In genomic region chrX:56762220-56762619, GRCh38 we compare ENCODE assay signal across 11 cellular contexts. TPM values are rescaled to one million over a fixed set of nuclear protein-coding genes. Genes with fewer than 3 reads are reported as not detected.
DNase-seq lines count a peak whose midpoint lies in the region; ATAC-seq and TF ChIP-seq lines count a peak whose summit lies in the region.
"Had no signal": no experiment of that assay in that cellular context is flagged by ENCODE, and none has a peak within 500 bp of the region (broad histone marks: within the 10 kb centered on the region; RNA-seq: fewer than 3 reads in every experiment).

No MANE protein-coding gene starts in this region.

- peak overlapping the region; percentile 55 to 70 for H3K4me3 Mint-ChIP-seq in stimulated activated naive B cell treated with anti-CD40 and anti-IgM and Interleukin-4, amounts not matched to agents 10 μg/mL and 1 μg/mL and 100 μg/mL, for 72 hours

- ATAC-seq in HG02678 (IDR thresholded peaks at IDR 0.05; ENCODE audit: unreplicated experiment) (peak; percentile 38), HG03439 (IDR thresholded peaks at IDR 0.05; ENCODE audit: unreplicated experiment) (no peak), heart right ventricle (no peak)
- ATAC-seq in stimulated activated naive B cell treated with anti-CD40 and anti-IgM and Interleukin-4, amounts not matched to agents 10 μg/mL and 1 μg/mL and 100 μg/mL, for 72 hours (replicated peaks) = peak; percentile 40 to 63
- ATAC-seq: left lobe of liver had no signal

- peak overlapping the region; percentile 94 for H3K27ac Mint-ChIP-seq in stimulated activated naive B cell treated with anti-CD40 and anti-IgM and Interleukin-4, amounts not matched to agents 10 μg/mL and 1 μg/mL and 100 μg/mL, for 72 hours

- peaks cover 0 to 48% (median 17%) of the 10 kb centered on the region in 9 donors for H3K4me1 ChIP-seq in heart right ventricle

- no peak overlapping the region for H3K4me3 ChIP-seq in heart right ventricle
- H3K4me3 ChIP-seq: skin epidermis had no signal

- H3K9me3 ChIP-seq in heart right ventricle = no peaks in the 10 kb centered on the region

- H3K27me3 ChIP-seq in heart right ventricle = peaks cover 0 to 16% (median 0%) of the 10 kb centered on the region in 7 donors

- H3K36me3 Mint-ChIP-seq in stimulated activated naive B cell treated with anti-CD40 and anti-IgM and Interleukin-4, amounts not matched to agents 10 μg/mL and 1 μg/mL and 100 μg/mL, for 72 hours = peaks cover 7 to 8% of the 10 kb centered on the region in 2 donors

- no peaks in the 10 kb centered on the region for H3K27me3 Mint-ChIP-seq in stimulated activated naive B cell treated with anti-CD40 and anti-IgM and Interleukin-4, amounts not matched to agents 10 μg/mL and 1 μg/mL and 100 μg/mL, for 72 hours

- peaks cover 49 to 63% of the 10 kb centered on the region in 2 donors for H3K4me1 Mint-ChIP-seq in stimulated activated naive B cell treated with anti-CD40 and anti-IgM and Interleukin-4, amounts not matched to agents 10 μg/mL and 1 μg/mL and 100 μg/mL, for 72 hours

- peak; percentile 54 for DNase-seq in activated CD8-positive, alpha-beta memory T cell treated with anti-CD3 and anti-CD28 coated beads for 24 hours
- no peak for DNase-seq in activated CD8-positive, alpha-beta memory T cell treated with anti-CD3 and anti-CD28 coated beads, Interleukin-2, amount 50 U/mL, for 4 hours
- peak; percentile 45 for DNase-seq in stimulated activated naive B cell treated with anti-CD40 and anti-IgM and Interleukin-4, amounts not matched to agents 10 μg/mL and 1 μg/mL and 100 μg/mL, for 72 hours
- DNase-seq in NCI-H2171 treated with DMSO at 0.1 percent for 48 hours (lab: John Stamatoyannopoulos, UW) (no peak), heart right ventricle (no peak)
- DNase-seq: SW 1271 had no signal

- TF ChIP-seq CTCF in VCaP (conservative IDR thresholded peaks at IDR 0.05) (no peak), heart right ventricle (IDR thresholded peaks at IDR 0.05) (no peak)

- WGBS in heart right ventricle, 2 donors = 71 to 82% methylated on average over 3 of the region's 3 CpGs

- intact Hi-C loops in heart right ventricle (cut with DNase I) = loop anchor here in 3 of 10 donors (10.0 kb wide), 3 partner anchors 213 to 363 kb away; partner anchors contain the start of gene SPIN2B (in 1 of the 3)

- no peaks in the 10 kb centered on the region for H3K9me3 Mint-ChIP-seq in stimulated activated naive B cell treated with anti-CD40 and anti-IgM and Interleukin-4, amounts not matched to agents 10 μg/mL and 1 μg/mL and 100 μg/mL, for 72 hours

- H3K27ac ChIP-seq in VCaP (peak overlapping the region; percentile 64), heart right ventricle (peak overlapping the region in 2 of 10 donors; percentile 7 to 28)

- peaks cover 0 to 8% (median 0%) of the 10 kb centered on the region in 9 donors for H3K36me3 ChIP-seq in heart right ventricle

RNA-seq across cellular contexts. Expression of gene NBDY, which starts 33.2 kb away (rescaled TPM):
- total RNA-seq in heart right ventricle = 10 to 100 TPM; 14.7 to 36.7 (median 25.7) TPM
- 10 to 100 TPM; 11.4 to 29.1 TPM for polyA plus RNA-seq in heart right ventricle

Comparison
In these comparisons a context has a peak if more than half of its experiments do, and no peak if none do; other contexts are left out.
1. DNase-seq: peak in activated CD8-positive, alpha-beta memory T cell treated with anti-CD3 and anti-CD28 coated beads for 24 hours (single experiment) and stimulated activated naive B cell treated with anti-CD40 and anti-IgM and Interleukin-4, amounts not matched to agents 10 μg/mL and 1 μg/mL and 100 μg/mL, for 72 hours (single experiment); none in activated CD8-positive, alpha-beta memory T cell treated with anti-CD3 and anti-CD28 coated beads, Interleukin-2, amount 50 U/mL, for 4 hours (single experiment), NCI-H2171 treated with DMSO at 0.1 percent for 48 hours (single experiment) and heart right ventricle (0 of 2).
2. ATAC-seq: peak in HG02678 (single experiment) and stimulated activated naive B cell treated with anti-CD40 and anti-IgM and Interleukin-4, amounts not matched to agents 10 μg/mL and 1 μg/mL and 100 μg/mL, for 72 hours (2 of 2); none in HG03439 (single experiment) and heart right ventricle (0 of 8).